Comparison of ENCODE assay signal across 8 cellular contexts in the genomic region with DNA sequence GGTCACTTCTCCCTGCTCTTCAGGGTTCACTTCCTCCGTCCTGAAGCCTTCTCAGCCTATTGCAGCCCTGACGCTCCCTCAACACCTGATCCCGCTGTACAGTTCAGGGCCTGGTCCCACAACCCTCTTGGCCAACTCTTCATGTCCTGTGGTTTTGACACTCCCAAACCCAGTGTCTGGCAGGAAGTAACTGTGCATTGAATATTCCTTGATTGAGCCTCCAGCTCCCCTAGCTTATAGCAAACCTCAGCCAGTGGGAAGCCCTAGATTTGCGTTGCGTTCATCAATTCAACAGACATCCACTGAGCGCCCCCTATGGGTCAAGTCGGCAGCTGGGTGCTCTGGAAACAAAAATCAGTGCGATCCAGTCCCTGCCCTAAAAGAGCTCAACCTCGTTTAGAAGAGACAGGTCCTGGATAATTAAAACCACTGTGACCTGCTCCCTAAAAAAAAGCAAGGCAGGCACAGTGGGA. TPM values are rescaled to one million over a fixed set of nuclear protein-coding genes. Genes with fewer than 3 reads are reported as not detected.
A peak's percentile ranks its signal among the peaks of the same experiment; 100 is the strongest.
DNase-seq lines count a peak whose midpoint lies in the region; ATAC-seq, FAIRE-seq and TF ChIP-seq lines count a peak whose summit lies in the region.

No MANE protein-coding gene starts in this region.

- no peak for TF ChIP-seq EP300 in K562 (IDR thresholded peaks at IDR 0.05; ENCODE audit: low read length)

- intact Hi-C loops in K562 (cut with micrococcal nuclease): loop anchor here (1.0 to 5.0 kb wide), 2 partner anchors 47 to 69 kb away; no protein-coding TSS in a partner anchor

- H2AFZ ChIP-seq in K562 (ENCODE audit: low read depth, low read length): no peak overlapping the region

- H3K4me2 ChIP-seq in K562 (ENCODE audit: insufficient read depth, low read length): no peak overlapping the region

- peaks cover 3% of the 10 kb centered on the region for H3K9me1 ChIP-seq in K562 (ENCODE audit: control insufficient read depth, insufficient read depth, low read length)

- DNase-seq in AG04450 (ENCODE audit: low read depth, low spot score) (peak; percentile 36), GM13977 (ENCODE audit: low spot score) (peak; percentile 77), SJCRH30 (peak; percentile 30 to 51), K562 (ENCODE audit: extremely low read depth in 1 of 4, low spot score in 3 of 4) (peak; percentile 53 to 70 (median 65)), iPS DF 19.7 (ENCODE audit: low read depth, low spot score) (peak; percentile 68), small intestine (peak; percentile 82)

- no peaks in the 10 kb centered on the region for H4K20me1 ChIP-seq in K562 (replicated peaks; ENCODE audit: control insufficient read depth, insufficient read depth, low read length)

- H3K27ac ChIP-seq in AG04450 (ENCODE audit: low read depth, low read length) (no peak overlapping the region), SJCRH30 (no peak overlapping the region), K562 (ENCODE audit: extremely low read depth, low read depth, low read length) (no peak overlapping the region), small intestine (ENCODE audit: low read depth in 1 of 2, low read length in 1 of 2) (peak overlapping the region in 1 of 2 donors; percentile 8)

- no peaks in the 10 kb centered on the region for H3K79me2 ChIP-seq in K562 (ENCODE audit: control insufficient read depth, insufficient read depth, low read length)

- H3K4me1 ChIP-seq in SJCRH30 (peaks cover 12% of the 10 kb centered on the region), K562 (replicated peaks in 1 of 2; ENCODE audit: control insufficient read depth in 2 of 2, insufficient read depth in 2 of 2, low read length in 2 of 2) (no peaks in the 10 kb centered on the region), small intestine (ENCODE audit: control insufficient read depth in 2 of 2, insufficient read depth in 1 of 2, low read depth in 1 of 2, low read length in 1 of 2) (no peaks in the 10 kb centered on the region)

- H3K27me3 ChIP-seq in AG04450 (ENCODE audit: control insufficient read depth, insufficient read depth, low read length): no peaks in the 10 kb centered on the region
- H3K27me3 ChIP-seq in SJCRH30: no peaks in the 10 kb centered on the region
- no peaks in the 10 kb centered on the region for H3K27me3 ChIP-seq in K562 (ENCODE audit: control insufficient read depth in 2 of 2, insufficient read depth in 2 of 2, low read length in 2 of 2)
- no peaks in the 10 kb centered on the region for H3K27me3 ChIP-seq in small intestine (ENCODE audit: control insufficient read depth in 2 of 2, insufficient read depth in 2 of 2, low read length in 2 of 2)

- TF ChIP-seq RAD21 in K562 (CRISPR knock-in tag; conservative IDR thresholded peaks at IDR 0.05 in 1 of 2, IDR thresholded peaks at IDR 0.05 in 1 of 2): peak; percentile 29 to 60

- FAIRE-seq in K562 (lab: Jason Lieb, UNC): peak; percentile 85
- no peak for FAIRE-seq in small intestine (lab: Jason Lieb, UNC)

- no peak overlapping the region for H3K9ac ChIP-seq in K562 (ENCODE audit: insufficient read depth in 1 of 2, low read depth in 2 of 2, low read length in 2 of 2)

- POLR2A ChIA-PET in AG04450 (lab: Yijun Ruan, JAX): interaction anchor here (0.6 to 1.1 kb wide), 6 partner anchors 12 to 511 kb away, joined by 3 to 5 read pairs (median 4); a partner anchor contains a TSS
- POLR2A ChIA-PET in K562 (lab: Yijun Ruan, JAX): interaction anchor here (0.6 to 1.2 kb wide), 5 partner anchors 9 to 78 kb away, joined by 3 to 4 read pairs (median 3); no protein-coding TSS in a partner anchor

- no peak overlapping the region for H3K4me3 ChIP-seq in AG04450 (ENCODE audit: low read depth, low read length)
- no peak overlapping the region for H3K4me3 ChIP-seq in SJCRH30
- H3K4me3 ChIP-seq in K562: no peak overlapping the region
- H3K4me3 ChIP-seq in small intestine (ENCODE audit: low read depth in 1 of 2, low read length in 2 of 2): no peak overlapping the region

- no peak for TF ChIP-seq POLR2A in K562 (conservative IDR thresholded peaks at IDR 0.05)

- 36% methylated on average over 9 of the region's 9 CpGs for WGBS in K562 (ENCODE audit: insufficient coverage, low coverage, missing lambda C conversion rate)
- 35 to 38% (median 36%) methylated on average over 8 to 9 of the region's 9 CpGs for WGBS in small intestine, 3 donors

- no TSS peak for BruUV-seq in K562 (replicated peaks; lab: Mats Ljungman, UMichigan)

- TF ChIP-seq CTCF in AG04450 (IDR thresholded peaks at IDR 0.05; ENCODE audit: low read depth, low read length) (peak; percentile 93), GM13977 (IDR thresholded peaks at IDR 0.05; ENCODE audit: extremely low read depth, insufficient read depth, missing control alignments) (peak; percentile 81), K562 (IDR thresholded peaks at IDR 0.05 in 2 of 3, conservative IDR thresholded peaks at IDR 0.05 in 1 of 3; ENCODE audit: insufficient read depth in 2 of 3, low read depth in 1 of 3, low read length in 3 of 3) (peak; percentile 76 to 85 (median 83))

- ATAC-seq in K562 (peak; percentile 81), HG02840 (IDR thresholded peaks at IDR 0.05; ENCODE audit: low FRiP score, unreplicated experiment) (no peak), GM21423 (IDR thresholded peaks at IDR 0.05; ENCODE audit: unreplicated experiment) (no peak)

- H3K9me3 ChIP-seq in AG04450 (ENCODE audit: control insufficient read depth, insufficient read depth, low read length) (no peaks in the 10 kb centered on the region), SJCRH30 (replicated peaks) (no peaks in the 10 kb centered on the region), K562 (replicated peaks; ENCODE audit: control insufficient read depth, insufficient read depth, low read depth, low read length) (no peaks in the 10 kb centered on the region), small intestine (ENCODE audit: control insufficient read depth, low read depth) (no peaks in the 10 kb centered on the region)

- peaks cover 11% of the 10 kb centered on the region; the same call in 1 of the 2 replicates for H3K36me3 ChIP-seq in SJCRH30
- peaks cover 28% of the 10 kb centered on the region; the same call in 2 of the 3 replicates for H3K36me3 ChIP-seq in K562 (ENCODE audit: control insufficient read depth, insufficient read depth, low read length)
- peaks cover 6% of the 10 kb centered on the region in 2 donors for H3K36me3 ChIP-seq in small intestine (ENCODE audit: control insufficient read depth in 2 of 2, insufficient read depth in 2 of 2, low read length in 2 of 2)

- CTCF ChIA-PET in AG04450 (lab: Charles Lee) (interaction anchor here (0.5 to 4.0 kb wide), 40 partner anchors 8 to 411 kb away, joined by 3 to 127 read pairs (median 5); a partner anchor contains a TSS), K562 (lab: Yijun Ruan, JAX; ENCODE audit: low intra/inter-chr PET ratio) (interaction anchor here (0.8 to 1.0 kb wide), 2 partner anchors 47 kb away, joined by 3 to 6 read pairs; no protein-coding TSS in a partner anchor)

- in situ Hi-C loops in GM13977 (cut with MboI; ENCODE audit: low pct_unique_long_range_greater_than_20kb, low sequenced_read_pairs, unreplicated experiment): no loop called here
- in situ Hi-C loops in K562 (cut with MboI): no loop called here

RNA-seq across cellular contexts. Expression of a gene that starts 13.5 kb away (rescaled TPM):
- 0.46 and 0.55 TPM in 2 replicates for polyA plus RNA-seq in AG04450 (2011; rRNA removed)
- 1.4 TPM in 2 replicates for polyA minus RNA-seq in AG04450 (2011; rRNA and poly(A)+ RNA removed)
- total RNA-seq in SJCRH30 (2014; rRNA removed; shearing (Covaris generic)): 0.59 and 0.73 TPM in 2 replicates
- 6.4 and 11.8 TPM in 2 replicates for total RNA-seq in K562 (2011; cell fraction: chromatin; rRNA removed; ENCODE audit: low replicate concordance)
- 5.0 and 5.8 TPM in 2 replicates for total RNA-seq in K562 (2011; cell fraction: nucleolus; rRNA removed)
- 6.7 and 9.3 TPM in 2 replicates for total RNA-seq in K562 (2011; cell fraction: nucleoplasm; rRNA removed)
- total RNA-seq in K562 (2014; rRNA removed): 0.41 and 0.49 TPM in 2 replicates
- total RNA-seq in K562 (2014; rRNA removed; fragmentation: Illumina TruSeq; extraction: Trizol): 0.33 and 0.41 TPM in 2 replicates
- 0.58 and 0.68 TPM in 2 replicates for total RNA-seq in K562 (2015; rRNA removed; fragmentation: Illumina TruSeq; extraction: Trizol)
- 0.71 and 1.0 TPM in 2 replicates for total RNA-seq in K562 (2021)
- polyA plus RNA-seq in K562 (2011; rRNA removed): 0.25 and 0.51 TPM in 2 replicates
- polyA plus RNA-seq in K562 (2011; cell fraction: cytosol; rRNA removed): 0.10 and 0.24 TPM in 2 replicates
- 1.9 and 2.7 TPM in 2 replicates for polyA plus RNA-seq in K562 (2011; cell fraction: nucleus; rRNA removed)
- polyA plus RNA-seq in K562 (2012): 0.43 and 0.72 TPM in 2 replicates
- 0.16 and 0.21 TPM in 2 replicates for polyA plus RNA-seq in K562 (2014; fragmentation: Illumina TruSeq; extraction: Trizol)
- not detected for polyA plus RNA-seq in K562 (2014; fragmentation: Nextera tagmentation; extraction: Ambion mirVana)
- polyA plus RNA-seq in K562 (2014; rRNA removed): 0.44 and 0.70 TPM in 2 replicates
- polyA minus RNA-seq in K562 (2011; rRNA and poly(A)+ RNA removed): 0.77 and 1.4 TPM in 2 replicates
- 0.27 TPM in 1 of 2 replicates, not detected in the other for polyA minus RNA-seq in K562 (2011; cell fraction: cytosol; rRNA and poly(A)+ RNA removed)
- 1.5 and 2.4 TPM in 2 replicates for polyA minus RNA-seq in K562 (2011; cell fraction: nucleus; rRNA and poly(A)+ RNA removed)
- polyA plus RNA-seq in small intestine: 1 to 10 TPM; 1.5 to 5.8 (median 4.9) TPM

RNA-seq across cellular contexts. Expression of a gene that starts 24.9 kb away (rescaled TPM):
- polyA plus RNA-seq in AG04450 (2011; rRNA removed): not detected in 2 replicates
- polyA minus RNA-seq in AG04450 (2011; rRNA and poly(A)+ RNA removed): 0.09 TPM in 1 of 2 replicates, not detected in the other
- total RNA-seq in SJCRH30 (2014; rRNA removed; shearing (Covaris generic)): 0.08 and 0.15 TPM in 2 replicates
- total RNA-seq in K562 (2011; cell fraction: chromatin; rRNA removed; ENCODE audit: low replicate concordance): 0.16 TPM in 1 of 2 replicates, not detected in the other
- 0.13 and 0.17 TPM in 2 replicates for total RNA-seq in K562 (2011; cell fraction: nucleolus; rRNA removed)
- 0.15 TPM in 1 of 2 replicates, not detected in the other for total RNA-seq in K562 (2011; cell fraction: nucleoplasm; rRNA removed)
- total RNA-seq in K562 (2014; rRNA removed): 0.09 TPM in 1 of 2 replicates, not detected in the other
- 0.06 and 0.07 TPM in 2 replicates for total RNA-seq in K562 (2014; rRNA removed; fragmentation: Illumina TruSeq; extraction: Trizol)
- not detected in 2 replicates for total RNA-seq in K562 (2015; rRNA removed; fragmentation: Illumina TruSeq; extraction: Trizol)
- 0.11 and 0.13 TPM in 2 replicates for total RNA-seq in K562 (2021)
- not detected in 2 replicates for polyA plus RNA-seq in K562 (2011; rRNA removed)
- polyA plus RNA-seq in K562 (2011; cell fraction: cytosol; rRNA removed): 0.03 and 0.04 TPM in 2 replicates
- polyA plus RNA-seq in K562 (2011; cell fraction: nucleus; rRNA removed): 0.04 TPM in 1 of 2 replicates, not detected in the other
- polyA plus RNA-seq in K562 (2012): 0.06 and 0.09 TPM in 2 replicates
- 0.04 and 0.10 TPM in 2 replicates for polyA plus RNA-seq in K562 (2014; fragmentation: Illumina TruSeq; extraction: Trizol)
- under 1 TPM in 1 of 2 experiments, not detected in 1; 0.07 TPM for polyA plus RNA-seq in K562 (2014; fragmentation: Nextera tagmentation; extraction: Ambion mirVana)
- 0.12 and 0.22 TPM in 2 replicates for polyA plus RNA-seq in K562 (2014; rRNA removed)
- polyA minus RNA-seq in K562 (2011; rRNA and poly(A)+ RNA removed): 0.07 TPM in 1 of 2 replicates, not detected in the other
- not detected in 2 replicates for polyA minus RNA-seq in K562 (2011; cell fraction: cytosol; rRNA and poly(A)+ RNA removed)
- polyA minus RNA-seq in K562 (2011; cell fraction: nucleus; rRNA and poly(A)+ RNA removed): 0.13 TPM in 1 of 2 replicates, not detected in the other
- polyA plus RNA-seq in small intestine: under 1 TPM in 1 of 3 donors, not detected in 2; 0.03 TPM

RNA-seq across cellular contexts. Expression of a gene that starts 32.2 kb away (rescaled TPM):
- 15.8 and 18.0 TPM in 2 replicates for polyA plus RNA-seq in AG04450 (2011; rRNA removed)
- 16.8 and 17.3 TPM in 2 replicates for polyA minus RNA-seq in AG04450 (2011; rRNA and poly(A)+ RNA removed)
- total RNA-seq in SJCRH30 (2014; rRNA removed; shearing (Covaris generic)): 22.8 and 25.4 TPM in 2 replicates
- total RNA-seq in K562 (2011; cell fraction: chromatin; rRNA removed; ENCODE audit: low replicate concordance): 23.6 and 32.7 TPM in 2 replicates
- total RNA-seq in K562 (2011; cell fraction: nucleolus; rRNA removed): 18.0 TPM in 2 replicates
- total RNA-seq in K562 (2011; cell fraction: nucleoplasm; rRNA removed): 23.0 and 29.0 TPM in 2 replicates
- total RNA-seq in K562 (2014; rRNA removed): 16.4 and 18.9 TPM in 2 replicates
- total RNA-seq in K562 (2014; rRNA removed; fragmentation: Illumina TruSeq; extraction: Trizol): 15.8 and 17.1 TPM in 2 replicates
- 15.7 and 18.8 TPM in 2 replicates for total RNA-seq in K562 (2015; rRNA removed; fragmentation: Illumina TruSeq; extraction: Trizol)
- 22.8 and 24.4 TPM in 2 replicates for total RNA-seq in K562 (2021)
- polyA plus RNA-seq in K562 (2011; rRNA removed): 20.1 and 21.9 TPM in 2 replicates
- polyA plus RNA-seq in K562 (2011; cell fraction: cytosol; rRNA removed): 13.4 and 15.0 TPM in 2 replicates
- 11.2 and 14.6 TPM in 2 replicates for polyA plus RNA-seq in K562 (2011; cell fraction: nucleus; rRNA removed)
- polyA plus RNA-seq in K562 (2012): 18.3 and 20.3 TPM in 2 replicates
- 26.5 and 30.2 TPM in 2 replicates for polyA plus RNA-seq in K562 (2014; fragmentation: Illumina TruSeq; extraction: Trizol)
- polyA plus RNA-seq in K562 (2014; fragmentation: Nextera tagmentation; extraction: Ambion mirVana): 10 to 100 TPM; 11.8 to 12.1 TPM
- polyA plus RNA-seq in K562 (2014; rRNA removed): 19.1 and 22.9 TPM in 2 replicates
- 13.9 and 14.7 TPM in 2 replicates for polyA minus RNA-seq in K562 (2011; rRNA and poly(A)+ RNA removed)
- polyA minus RNA-seq in K562 (2011; cell fraction: cytosol; rRNA and poly(A)+ RNA removed): 12.7 and 15.0 TPM in 2 replicates
- 5.9 and 8.6 TPM in 2 replicates for polyA minus RNA-seq in K562 (2011; cell fraction: nucleus; rRNA and poly(A)+ RNA removed)
- 10 to 100 TPM in 2 of 3 donors, 1 to 10 TPM in 1; 8.4 to 12.3 (median 11.6) TPM for polyA plus RNA-seq in small intestine

RNA-seq across cellular contexts. Expression of a gene that starts 33.7 kb away (rescaled TPM):
- polyA plus RNA-seq in AG04450 (2011; rRNA removed): 11.4 and 13.8 TPM in 2 replicates
- 13.9 and 21.2 TPM in 2 replicates for polyA minus RNA-seq in AG04450 (2011; rRNA and poly(A)+ RNA removed)
- total RNA-seq in SJCRH30 (2014; rRNA removed; shearing (Covaris generic)): 0.08 TPM in 1 of 2 replicates, not detected in the other
- total RNA-seq in K562 (2011; cell fraction: chromatin; rRNA removed; ENCODE audit: low replicate concordance): not detected in 2 replicates
- total RNA-seq in K562 (2011; cell fraction: nucleolus; rRNA removed): not detected in 2 replicates
- not detected in 2 replicates for total RNA-seq in K562 (2011; cell fraction: nucleoplasm; rRNA removed)
- total RNA-seq in K562 (2014; rRNA removed): not detected in 2 replicates
- not detected in 2 replicates for total RNA-seq in K562 (2014; rRNA removed; fragmentation: Illumina TruSeq; extraction: Trizol)
- total RNA-seq in K562 (2015; rRNA removed; fragmentation: Illumina TruSeq; extraction: Trizol): not detected in 2 replicates
- total RNA-seq in K562 (2021): not detected in 2 replicates
- polyA plus RNA-seq in K562 (2011; rRNA removed): not detected in 2 replicates
- polyA plus RNA-seq in K562 (2011; cell fraction: cytosol; rRNA removed): not detected in 2 replicates
- polyA plus RNA-seq in K562 (2011; cell fraction: nucleus; rRNA removed): 0.06 TPM in 1 of 2 replicates, not detected in the other
- polyA plus RNA-seq in K562 (2012): not detected in 2 replicates
- not detected in 2 replicates for polyA plus RNA-seq in K562 (2014; fragmentation: Illumina TruSeq; extraction: Trizol)
- not detected for polyA plus RNA-seq in K562 (2014; fragmentation: Nextera tagmentation; extraction: Ambion mirVana)
- polyA plus RNA-seq in K562 (2014; rRNA removed): not detected in 2 replicates
- 0.06 TPM in 1 of 2 replicates, not detected in the other for polyA minus RNA-seq in K562 (2011; rRNA and poly(A)+ RNA removed)
- polyA minus RNA-seq in K562 (2011; cell fraction: cytosol; rRNA and poly(A)+ RNA removed): not detected in 2 replicates
- not detected in 2 replicates for polyA minus RNA-seq in K562 (2011; cell fraction: nucleus; rRNA and poly(A)+ RNA removed)
- polyA plus RNA-seq in small intestine: 1 to 10 TPM in 2 of 3 donors, under 1 TPM in 1; 0.45 to 7.7 (median 2.2) TPM

RNA-seq across cellular contexts. Expression of a gene that starts 56.3 kb away (rescaled TPM):
- polyA plus RNA-seq in AG04450 (2011; rRNA removed): 0.50 and 0.61 TPM in 2 replicates
- 0.48 TPM in 1 of 2 replicates, not detected in the other for polyA minus RNA-seq in AG04450 (2011; rRNA and poly(A)+ RNA removed)
- total RNA-seq in SJCRH30 (2014; rRNA removed; shearing (Covaris generic)): 0.36 TPM in 1 of 2 replicates, not detected in the other
- not detected in 2 replicates for total RNA-seq in K562 (2011; cell fraction: chromatin; rRNA removed; ENCODE audit: low replicate concordance)
- total RNA-seq in K562 (2011; cell fraction: nucleolus; rRNA removed): not detected in 2 replicates
- total RNA-seq in K562 (2011; cell fraction: nucleoplasm; rRNA removed): not detected in 2 replicates
- not detected in 2 replicates for total RNA-seq in K562 (2014; rRNA removed)
- total RNA-seq in K562 (2014; rRNA removed; fragmentation: Illumina TruSeq; extraction: Trizol): not detected in 2 replicates
- total RNA-seq in K562 (2015; rRNA removed; fragmentation: Illumina TruSeq; extraction: Trizol): not detected in 2 replicates
- not detected in 2 replicates for total RNA-seq in K562 (2021)
- polyA plus RNA-seq in K562 (2011; rRNA removed): not detected in 2 replicates
- polyA plus RNA-seq in K562 (2011; cell fraction: cytosol; rRNA removed): not detected in 2 replicates
- not detected in 2 replicates for polyA plus RNA-seq in K562 (2011; cell fraction: nucleus; rRNA removed)
- polyA plus RNA-seq in K562 (2012): not detected in 2 replicates
- not detected in 2 replicates for polyA plus RNA-seq in K562 (2014; fragmentation: Illumina TruSeq; extraction: Trizol)
- polyA plus RNA-seq in K562 (2014; fragmentation: Nextera tagmentation; extraction: Ambion mirVana): not detected
- polyA plus RNA-seq in K562 (2014; rRNA removed): not detected in 2 replicates
- not detected in 2 replicates for polyA minus RNA-seq in K562 (2011; rRNA and poly(A)+ RNA removed)
- polyA minus RNA-seq in K562 (2011; cell fraction: cytosol; rRNA and poly(A)+ RNA removed): not detected in 2 replicates
- not detected in 2 replicates for polyA minus RNA-seq in K562 (2011; cell fraction: nucleus; rRNA and poly(A)+ RNA removed)
- polyA plus RNA-seq in small intestine: 100 to 1,000 TPM in 2 of 3 donors, 10 to 100 TPM in 1; 82.7 to 258 (median 242) TPM
